ENCODE assay signal across 18 cellular contexts in the genomic region with DNA sequence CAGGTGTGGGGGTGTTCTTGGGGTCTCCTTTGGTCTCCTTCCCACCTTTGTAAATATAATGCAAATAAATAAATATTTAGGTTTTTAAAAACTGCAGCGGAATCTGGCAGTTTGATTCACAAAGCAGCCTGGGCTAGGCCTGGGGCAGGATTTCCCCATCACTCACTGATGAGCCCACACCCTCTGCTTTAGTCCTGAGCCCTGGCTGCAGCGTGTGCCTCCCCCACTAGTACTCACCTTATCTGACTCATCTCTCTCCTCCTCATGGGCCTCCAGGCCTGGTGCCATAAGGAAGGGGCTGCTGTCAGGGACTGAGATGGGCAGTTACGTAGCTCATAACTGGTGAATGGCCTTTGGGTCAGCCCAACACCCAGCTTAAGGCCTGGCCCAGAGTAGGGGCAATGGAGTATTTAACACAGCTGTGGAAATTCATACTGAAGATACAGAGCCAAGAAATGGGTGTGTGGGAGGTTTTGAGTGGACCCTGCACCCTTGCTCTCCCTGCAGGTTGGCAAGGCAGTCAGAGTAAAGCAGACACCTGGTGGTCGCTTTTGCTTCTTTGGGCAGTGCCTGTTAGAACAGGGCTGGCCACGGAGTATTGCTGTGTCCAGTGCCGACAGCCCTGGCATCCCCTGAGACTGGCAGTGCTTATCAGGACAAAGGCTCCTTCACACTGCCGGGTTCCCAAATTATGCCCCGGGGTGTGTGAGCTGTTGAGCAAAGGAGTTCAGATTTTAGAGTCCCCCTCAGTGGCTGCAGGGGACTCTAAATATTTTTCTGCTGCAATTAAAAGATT. TPM values are rescaled to one million over a fixed set of nuclear protein-coding genes. Genes with fewer than 3 reads are reported as not detected.
A peak's percentile ranks its signal among the peaks of the same experiment; 100 is the strongest.
DNase-seq lines count a peak whose midpoint lies in the region; ATAC-seq, FAIRE-seq and TF ChIP-seq lines count a peak whose summit lies in the region.
"Had no signal": no experiment of that assay in that cellular context is flagged by ENCODE, and none has a peak within 500 bp of the region (broad histone marks: within the 10 kb centered on the region; RNA-seq: fewer than 3 reads in every experiment).

No MANE protein-coding gene starts in this region.

- no peak overlapping the region for H3K9ac ChIP-seq in iPS-15b (ENCODE audit: low read depth, low read length)
- H3K9ac ChIP-seq: KMS-11 had no signal

- no peak for FAIRE-seq in GM12892 (lab: Jason Lieb, UNC)

- ATAC-seq in HG03571 (IDR thresholded peaks at IDR 0.05; ENCODE audit: unreplicated experiment) (peak; percentile 69), GM18873 (IDR thresholded peaks at IDR 0.05; ENCODE audit: low FRiP score, unreplicated experiment) (no peak)
- ATAC-seq: mucosa of descending colon had no signal

- no peak for TF ChIP-seq CTCF in foreskin fibroblast (IDR thresholded peaks at IDR 0.05; ENCODE audit: low read depth, low read length)

- peak; percentile 57 for DNase-seq in GM12892 (ENCODE audit: insufficient read length)
- DNase-seq in SK-N-DZ (ENCODE audit: low spot score), result peak; percentile 67
- DNase-seq in foreskin fibroblast, result no peak
- no peak for DNase-seq in activated CD4-positive, CD25-positive, alpha-beta regulatory T cell treated with anti-CD3 and anti-CD28 coated beads, Interleukin-2, amount 50 U/mL, for 72 hours
- no peak for DNase-seq in activated CD4-positive, CD25-positive, alpha-beta regulatory T cell (lab: John Stamatoyannopoulos, UW)
- DNase-seq: activated naive CD4-positive, alpha-beta T cell; DMS 273 treated with DMSO at 0.1 percent for 48 hours; left cardiac atrium; mucosa of descending colon; NCI-H1417; NCI-H2171; occipital lobe; sigmoid colon; SW 1271 had no signal

- H3K4me3 ChIP-seq in iPS-15b (ENCODE audit: low read depth, low read length), result peak overlapping the region; percentile 37
- no peak overlapping the region for H3K4me3 ChIP-seq in foreskin fibroblast (ENCODE audit: low read depth in 1 of 2, low read length in 2 of 2)
- H3K4me3 ChIP-seq: mucosa of descending colon, sigmoid colon had no signal

- H3K9me3 ChIP-seq in iPS-15b (ENCODE audit: control insufficient read depth, insufficient read depth, low read length), result no peaks in the 10 kb centered on the region
- H3K9me3 ChIP-seq: mucosa of descending colon, sigmoid colon had no signal

- TF ChIP-seq POLR2A in GM12892 (IDR thresholded peaks at IDR 0.05; ENCODE audit: low read depth, low read length), result no peak

- peaks cover 8% of the 10 kb centered on the region for H3K27me3 ChIP-seq in iPS-15b (ENCODE audit: control insufficient read depth, insufficient read depth, low read length)
- H3K27me3 ChIP-seq: sigmoid colon had no signal

- peaks cover 3% of the 10 kb centered on the region for H3K4me1 ChIP-seq in iPS-15b (ENCODE audit: control insufficient read depth, insufficient read depth, low read length)
- H3K4me1 ChIP-seq: sigmoid colon had no signal

- no peaks in the 10 kb centered on the region for H3K36me3 ChIP-seq in iPS-15b (ENCODE audit: control insufficient read depth, insufficient read depth, low read length)
- H3K36me3 ChIP-seq: sigmoid colon had no signal

RNA-seq across cellular contexts. Expression of gene AZIN2, which starts 39.7 kb away (rescaled TPM):
- 0.42 TPM for polyA plus RNA-seq in GM12892 (2012; ENCODE audit: missing spikeins)
- 0.99 TPM in 1 of 2 replicates, not detected in the other for polyA plus RNA-seq in SK-N-DZ (2014; cell fraction: cytosol; rRNA removed)
- 0.64 and 3.8 TPM in 2 replicates for polyA plus RNA-seq in SK-N-DZ (2014; cell fraction: nucleus; rRNA removed)

Comparison
In these comparisons a context has a peak if more than half of its experiments do, and no peak if none do; other contexts are left out.
1. DNase-seq: peak in GM12892 (single experiment) and SK-N-DZ (single experiment); none in foreskin fibroblast (0 of 2), activated CD4-positive, CD25-positive, alpha-beta regulatory T cell treated with anti-CD3 and anti-CD28 coated beads, Interleukin-2, amount 50 U/mL, for 72 hours (single experiment) and activated CD4-positive, CD25-positive, alpha-beta regulatory T cell (0 of 4).